ENCODE assay signal across 8 cellular contexts in the genomic region with DNA sequence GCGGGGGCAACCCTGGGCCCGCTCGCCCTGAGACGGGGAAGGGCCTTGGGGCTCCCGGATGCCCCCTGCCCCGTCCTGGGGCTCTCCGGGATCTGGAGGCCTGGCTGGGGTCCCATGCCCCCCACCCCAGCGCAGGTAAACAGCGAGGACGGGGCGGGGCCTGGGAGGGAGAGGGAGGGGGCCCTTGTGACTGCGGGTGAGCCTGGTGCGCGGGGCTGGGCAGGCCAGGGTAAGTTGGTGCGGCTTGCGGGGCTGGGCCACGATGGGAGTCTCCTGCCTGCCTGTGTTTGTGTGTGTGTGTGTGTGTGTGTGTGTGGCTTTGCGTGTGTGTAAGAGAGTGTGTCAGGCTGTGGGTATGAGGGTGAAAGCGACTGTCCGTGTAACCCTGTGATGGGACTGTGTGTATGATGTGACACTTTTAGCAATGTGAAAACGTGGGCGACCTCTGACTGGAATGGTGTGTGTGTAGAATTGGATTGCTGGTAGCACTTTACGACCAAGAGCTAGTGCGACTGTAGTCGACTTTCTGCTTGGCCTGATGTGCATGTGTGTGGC. TPM values are rescaled to one million over a fixed set of nuclear protein-coding genes. Genes with fewer than 3 reads are reported as not detected.
DNase-seq lines count a peak whose midpoint lies in the region; ATAC-seq and TF ChIP-seq lines count a peak whose summit lies in the region.
"Had no signal": no experiment of that assay in that cellular context is flagged by ENCODE, and none has a peak within 500 bp of the region (broad histone marks: within the 10 kb centered on the region; RNA-seq: fewer than 3 reads in every experiment).

No MANE protein-coding gene starts in this region.

- H3K4me3 ChIP-seq in H7 (ENCODE audit: insufficient read depth, low read depth, low read length) (peak overlapping the region; percentile 61), Panc1 (ENCODE audit: low read depth in 2 of 2, low read length in 2 of 2) (peak overlapping the region; percentile 37 to 41; a peak in 3 of 4 replicates), fibroblast of mammary gland (ENCODE audit: control insufficient read depth, low read depth, low read length) (no peak overlapping the region), parathyroid adenoma (ENCODE audit: low read depth, low read length) (peak overlapping the region; percentile 69), gastrocnemius medialis (peak overlapping the region in 2 of 4 donors; percentile 18 to 31)

- peak overlapping the region; percentile 69 for H3K4me2 ChIP-seq in parathyroid adenoma (ENCODE audit: low read length)

- no TSS peak for BruUV-seq in Panc1 (replicated peaks; lab: Mats Ljungman, UMichigan)

- H2AFZ ChIP-seq in parathyroid adenoma = peak overlapping the region; percentile 87

- H3K27me3 ChIP-seq in H7 (ENCODE audit: control insufficient read depth, insufficient read depth, low read length) = peaks cover 17% of the 10 kb centered on the region
- H3K27me3 ChIP-seq in Panc1 (ENCODE audit: control insufficient read depth, insufficient read depth, low read length) = no peaks in the 10 kb centered on the region
- no peaks in the 10 kb centered on the region for H3K27me3 ChIP-seq in parathyroid adenoma (ENCODE audit: control insufficient read depth, insufficient read depth, low read length)
- peaks cover 3 to 24% (median 20%) of the 10 kb centered on the region in 3 donors for H3K27me3 ChIP-seq in gastrocnemius medialis

- H3K27ac ChIP-seq in Panc1 (ENCODE audit: low read length) (no peak overlapping the region), parathyroid adenoma (no peak overlapping the region), gastrocnemius medialis (no peak overlapping the region)

- no peak for TF ChIP-seq CTCF in Panc1 (IDR thresholded peaks at IDR 0.05)
- TF ChIP-seq CTCF in fibroblast of mammary gland (conservative IDR thresholded peaks at IDR 0.05; ENCODE audit: control insufficient read depth, insufficient read depth, low read depth, low read length) = no peak
- no peak for TF ChIP-seq CTCF in parathyroid adenoma (IDR thresholded peaks at IDR 0.05)
- no peak for TF ChIP-seq CTCF in gastrocnemius medialis (IDR thresholded peaks at IDR 0.05 in 4 of 5, conservative IDR thresholded peaks at IDR 0.05 in 1 of 5)

- H3K36me3 ChIP-seq in H7 (replicated peaks; ENCODE audit: control insufficient read depth, insufficient read depth, low read length) (no peaks in the 10 kb centered on the region), Panc1 (ENCODE audit: control insufficient read depth, insufficient read depth, low read length) (peaks cover 2% of the 10 kb centered on the region; the same call in 1 of the 2 replicates), parathyroid adenoma (ENCODE audit: control insufficient read depth, insufficient read depth, low read length) (no peaks in the 10 kb centered on the region), gastrocnemius medialis (no peaks in the 10 kb centered on the region)

- H3K9me3 ChIP-seq in Panc1 (ENCODE audit: control insufficient read depth, insufficient read depth, low read depth, low read length) (no peaks in the 10 kb centered on the region), parathyroid adenoma (ENCODE audit: control insufficient read depth, low read length) (no peaks in the 10 kb centered on the region), gastrocnemius medialis (no peaks in the 10 kb centered on the region)

- in situ Hi-C loops in Panc1 (cut with HindIII; ENCODE audit: low pct_unique_long_range_greater_than_20kb, low sequenced_read_pairs) (no loop called here), gastrocnemius medialis (cut with MboI; ENCODE audit: low sequenced_read_pairs in 4 of 4) (no loop called here)

- intact Hi-C loops in Panc1 (cut with micrococcal nuclease; ENCODE audit: unreplicated experiment) = no loop called here
- intact Hi-C loops in gastrocnemius medialis (cut with DNase I; ENCODE audit: low total_unique reads) = no loop called here

- no peak for DNase-seq in H7
- no peak for DNase-seq in Panc1 (ENCODE audit: low read depth, low spot score)
- DNase-seq in fibroblast of mammary gland (ENCODE audit: low read depth) = peak; percentile 7
- DNase-seq in DMS153 (lab: John Stamatoyannopoulos, UW) = no peak
- DNase-seq in gastrocnemius medialis = no peak
- no peak for DNase-seq in hypothalamus (lab: John Stamatoyannopoulos, UW)

- TF ChIP-seq POLR2A in gastrocnemius medialis (IDR thresholded peaks at IDR 0.05) = no peak

- H3K4me1 ChIP-seq in Panc1 (ENCODE audit: control insufficient read depth, insufficient read depth, low read length) = no peaks in the 10 kb centered on the region
- H3K4me1 ChIP-seq in parathyroid adenoma = no peaks in the 10 kb centered on the region
- peaks cover 4 to 6% of the 10 kb centered on the region in 2 donors for H3K4me1 ChIP-seq in gastrocnemius medialis

- ATAC-seq in Panc1 (no peak), gastrocnemius medialis (no peak)

- H3K79me2 ChIP-seq in parathyroid adenoma = no peaks in the 10 kb centered on the region

- POLR2A ChIA-PET in Panc1 (lab: Charles Lee) = interaction anchor here (0.7 kb wide), 1 partner anchor 89 kb away, joined by 6 read pairs; no protein-coding TSS in a partner anchor

- CTCF ChIA-PET in Panc1 (lab: Charles Lee) = no interaction called here

- H3K9ac ChIP-seq in parathyroid adenoma = no peak overlapping the region

RNA-seq across cellular contexts. Expression of gene KLC3, which starts 0.4 kb away (rescaled TPM):
- 1.6 and 1.8 TPM in 2 replicates for total RNA-seq in H7 (2014; rRNA removed; shearing (Covaris generic))
- total RNA-seq in Panc1 (2021; ENCODE audit: unreplicated experiment) = 0.49 TPM
- polyA plus RNA-seq in Panc1 (2012; ENCODE audit: insufficient read length) = 0.86 TPM
- total RNA-seq in gastrocnemius medialis = 1 to 10 TPM in 1 of 4 donors, not detected in 3; 2.7 TPM

RNA-seq across cellular contexts. Expression of gene CKM, which starts 18.3 kb away (rescaled TPM):
- not detected in 2 replicates for total RNA-seq in H7 (2014; rRNA removed; shearing (Covaris generic))
- total RNA-seq in Panc1 (2021; ENCODE audit: unreplicated experiment) = not detected
- polyA plus RNA-seq in Panc1 (2012; ENCODE audit: insufficient read length) = not detected
- total RNA-seq in gastrocnemius medialis = over 10,000 TPM; 18,507 to 37,792 (median 27,366) TPM
- total RNA-seq: M059J had no signal

RNA-seq across cellular contexts. Expression of gene ERCC2, which starts 29.4 kb away (rescaled TPM):
- total RNA-seq in H7 (2014; rRNA removed; shearing (Covaris generic)) = 48.7 and 54.2 TPM in 2 replicates
- 32.5 TPM for total RNA-seq in Panc1 (2021; ENCODE audit: unreplicated experiment)
- 50.9 TPM for polyA plus RNA-seq in Panc1 (2012; ENCODE audit: insufficient read length)
- 1 to 10 TPM; 4.8 to 8.9 (median 7.2) TPM for total RNA-seq in gastrocnemius medialis

Comparison
In these comparisons a context has a peak if more than half of its experiments do, and no peak if none do; other contexts are left out.
1. RNA of gene CKM, which starts 18.3 kb away (total RNA-seq): 18,507 to 37,792 TPM in gastrocnemius medialis; not detected in H7 and not detected in Panc1 (single experiment); every median in the first group is over 1,000 times any median in the second.